In genomic region chr10:79067241-79068202, GRCh38 we compare ENCODE assay signal across 1 cellular context.
TF ChIP-seq lines count a peak whose summit lies in the region.

No MANE protein-coding gene starts in this region.

TF ChIP-seq in HepG2, 621 proteins besides CTCF, POLR2A, EP300 and RAD21 (continued from another document and continues in another):
- TF ChIP-seq PATZ1 (CRISPR knock-in tag; IDR thresholded peaks at IDR 0.05) (peak; percentile 62; the same call in 1 of the 2 replicates), AKAP8 (CRISPR knock-in tag; IDR thresholded peaks at IDR 0.05) (no peak; the same call in 1 of the 2 replicates), ZMAT5 (CRISPR knock-in tag; IDR thresholded peaks at IDR 0.05; ENCODE audit: borderline replicate concordance, low read depth) (no peak), MTA3 (CRISPR knock-in tag; IDR thresholded peaks at IDR 0.05) (no peak), RELA (CRISPR knock-in tag; IDR thresholded peaks at IDR 0.05) (no peak), ZBTB43 (CRISPR knock-in tag; conservative IDR thresholded peaks at IDR 0.05) (no peak), ZNF205 (CRISPR knock-in tag; IDR thresholded peaks at IDR 0.05) (no peak), ARID4A (CRISPR knock-in tag; IDR thresholded peaks at IDR 0.05; ENCODE audit: borderline replicate concordance) (peak; percentile 32; the same call in 1 of the 2 replicates), RFX3 (CRISPR knock-in tag; IDR thresholded peaks at IDR 0.05) (no peak), KLF15 (CRISPR knock-in tag; IDR thresholded peaks at IDR 0.05; ENCODE audit: borderline replicate concordance) (no peak), BCL3 (CRISPR knock-in tag; IDR thresholded peaks at IDR 0.05) (no peak), HOXA5 (CRISPR knock-in tag; IDR thresholded peaks at IDR 0.05) (no peak), HCFC1 (IDR thresholded peaks at IDR 0.05; ENCODE audit: low read depth, low read length) (no peak), ZFP91 (CRISPR knock-in tag; IDR thresholded peaks at IDR 0.05; ENCODE audit: borderline replicate concordance) (peak; percentile 60; the same call in 1 of the 2 replicates), HOXA7 (CRISPR knock-in tag; IDR thresholded peaks at IDR 0.05) (no peak), FOXA1 (IDR thresholded peaks at IDR 0.05) (no peak), FOXA1 (CRISPR knock-in tag; IDR thresholded peaks at IDR 0.05) (no peak), HNF1B (CRISPR knock-in tag; IDR thresholded peaks at IDR 0.05) (peak; percentile 84), CSRNP1 (CRISPR knock-in tag; IDR thresholded peaks at IDR 0.05) (no peak; the same call in 1 of the 2 replicates), USF2 (IDR thresholded peaks at IDR 0.05; ENCODE audit: low read depth, low read length) (no peak), USF2 (CRISPR knock-in tag; IDR thresholded peaks at IDR 0.05; ENCODE audit: borderline replicate concordance) (no peak), ISL2 (CRISPR knock-in tag; IDR thresholded peaks at IDR 0.05) (peak; percentile 40; the same call in 1 of the 2 replicates), NFYB (CRISPR knock-in tag; IDR thresholded peaks at IDR 0.05) (no peak), NR1H2 (CRISPR knock-in tag; IDR thresholded peaks at IDR 0.05; ENCODE audit: borderline replicate concordance, low read depth) (no peak), MLLT10 (CRISPR knock-in tag; IDR thresholded peaks at IDR 0.05) (no peak), HMG20A (CRISPR knock-in tag; IDR thresholded peaks at IDR 0.05; ENCODE audit: borderline replicate concordance) (no peak), ZNF558 (CRISPR knock-in tag; IDR thresholded peaks at IDR 0.05; ENCODE audit: borderline replicate concordance) (no peak), ZNF296 (CRISPR knock-in tag; conservative IDR thresholded peaks at IDR 0.05) (no peak), ZNF124 (CRISPR knock-in tag; IDR thresholded peaks at IDR 0.05) (no peak), GATA4 (IDR thresholded peaks at IDR 0.05; ENCODE audit: borderline replicate concordance, low read depth) (no peak), REPIN1 (CRISPR knock-in tag; IDR thresholded peaks at IDR 0.05; ENCODE audit: borderline replicate concordance, low read depth) (peak; percentile 67; the same call in 1 of the 2 replicates), ZKSCAN1 (IDR thresholded peaks at IDR 0.05; ENCODE audit: low read length) (no peak), RNF2 (conservative IDR thresholded peaks at IDR 0.05; ENCODE audit: low read depth) (no peak), SRSF1 (optimal IDR thresholded peaks at IDR 0.05; ENCODE audit: low read depth, low read length) (peak; percentile 35), NFKB2 (CRISPR knock-in tag; IDR thresholded peaks at IDR 0.05; ENCODE audit: borderline replicate concordance) (0 out of 2 replicates have a peak, but pooled peaks have one; percentile 39), CBFB (CRISPR knock-in tag; IDR thresholded peaks at IDR 0.05) (no peak), RFX5 (IDR thresholded peaks at IDR 0.05; ENCODE audit: low read depth, low read length) (no peak), BRF2 (CRISPR knock-in tag; IDR thresholded peaks at IDR 0.05) (no peak), FOXC1 (CRISPR knock-in tag; IDR thresholded peaks at IDR 0.05; ENCODE audit: borderline replicate concordance) (no peak), KMT2B (CRISPR knock-in tag; IDR thresholded peaks at IDR 0.05) (no peak), MEIS1 (CRISPR knock-in tag; IDR thresholded peaks at IDR 0.05; ENCODE audit: borderline replicate concordance) (no peak), ZNF513 (CRISPR knock-in tag; conservative IDR thresholded peaks at IDR 0.05) (no peak), ATF4 (CRISPR knock-in tag; IDR thresholded peaks at IDR 0.05) (peak in 1 of 2 experiments; percentile 61; a peak in 2 of 4 replicates)
